In the genomic region with DNA sequence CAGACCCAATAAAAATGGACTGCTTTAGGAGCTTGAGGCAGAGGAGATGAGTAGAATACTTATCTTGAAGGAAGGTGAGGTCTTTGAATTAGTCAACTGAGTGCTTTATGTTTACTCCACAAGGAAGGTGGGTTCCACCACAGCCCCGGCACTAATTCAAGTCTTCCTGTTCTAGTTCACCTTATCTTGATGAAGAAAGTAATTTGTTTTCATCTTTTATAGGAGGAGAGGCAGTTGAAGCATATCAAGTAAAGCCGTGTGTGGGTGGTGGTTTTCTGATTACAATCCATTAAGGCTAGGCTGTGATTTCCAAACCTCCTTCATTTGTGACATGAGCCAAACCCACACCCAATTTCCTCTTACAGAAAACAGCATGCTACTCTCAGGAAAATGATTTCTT, we compare ENCODE assay signal across 12 cellular contexts. TPM values are rescaled to one million over a fixed set of nuclear protein-coding genes. Genes with fewer than 3 reads are reported as not detected.
DNase-seq lines count a peak whose midpoint lies in the region; ATAC-seq and TF ChIP-seq lines count a peak whose summit lies in the region.
"Had no signal": no experiment of that assay in that cellular context is flagged by ENCODE, and none has a peak within 500 bp of the region (broad histone marks: within the 10 kb centered on the region; RNA-seq: fewer than 3 reads in every experiment).

No MANE protein-coding gene starts in this region.

- H3K4me3 Mint-ChIP-seq in T-helper 1 cell treated with Interleukin-12 subunit alpha and Interleukin-12 subunit beta and Interleukin-4 antibody, amounts not matched to agents 30 μg/mL and 1 μg/mL, for 36 hours: peak overlapping the region; percentile 73
- H3K4me3 Mint-ChIP-seq in osteocyte (ENCODE audit: unreplicated experiment) (no peak overlapping the region), endothelial cell (ENCODE audit: unreplicated experiment) (no peak overlapping the region)
- H3K4me3 Mint-ChIP-seq: IgD-negative memory B cell had no signal

- H4K20me1 ChIP-seq in DND-41 (ENCODE audit: insufficient read depth, low read length): no peaks in the 10 kb centered on the region; the same call in none of the 2 replicates

- ATAC-seq in DND-41 (ENCODE audit: insufficient read depth, low read depth) (peak; percentile 59), HG02759 (IDR thresholded peaks at IDR 0.05; ENCODE audit: unreplicated experiment) (no peak), GM19467 (IDR thresholded peaks at IDR 0.05; ENCODE audit: unreplicated experiment) (no peak)

- H3K4me1 ChIP-seq in DND-41 (ENCODE audit: insufficient read depth, low read length): peaks cover 15% of the 10 kb centered on the region

- H3K79me2 ChIP-seq in DND-41 (ENCODE audit: insufficient read depth, low read length): no peaks in the 10 kb centered on the region

- TF ChIP-seq CTCF in DND-41 (IDR thresholded peaks at IDR 0.05; ENCODE audit: borderline replicate concordance, extremely low read depth, low read length, poor library complexity, severe bottlenecking): no peak
- TF ChIP-seq CTCF in osteocyte (IDR thresholded peaks at IDR 0.05): no peak
- TF ChIP-seq CTCF in endothelial cell (IDR thresholded peaks at IDR 0.05; ENCODE audit: unreplicated experiment): no peak

- H3K9me3 Mint-ChIP-seq in T-helper 1 cell treated with Interleukin-12 subunit alpha and Interleukin-12 subunit beta and Interleukin-4 antibody, amounts not matched to agents 30 μg/mL and 1 μg/mL, for 36 hours: no peaks in the 10 kb centered on the region
- H3K9me3 Mint-ChIP-seq in osteocyte (ENCODE audit: unreplicated experiment): no peaks in the 10 kb centered on the region
- no peaks in the 10 kb centered on the region for H3K9me3 Mint-ChIP-seq in endothelial cell (ENCODE audit: unreplicated experiment)
- H3K9me3 Mint-ChIP-seq: IgD-negative memory B cell had no signal

- H3K4me2 ChIP-seq in DND-41 (ENCODE audit: insufficient read depth, low read length): no peak overlapping the region

- no peaks in the 10 kb centered on the region for H3K9me3 ChIP-seq in DND-41 (ENCODE audit: insufficient read depth, low read length, severe bottlenecking)

- H3K36me3 ChIP-seq in DND-41 (ENCODE audit: insufficient read depth, low read length): no peaks in the 10 kb centered on the region; the same call in 1 of the 2 replicates

- H2AFZ ChIP-seq in DND-41 (ENCODE audit: low read depth, low read length): no peak overlapping the region

- H3K4me1 Mint-ChIP-seq in T-helper 1 cell treated with Interleukin-12 subunit alpha and Interleukin-12 subunit beta and Interleukin-4 antibody, amounts not matched to agents 30 μg/mL and 1 μg/mL, for 36 hours (ENCODE audit: low read depth): peaks cover 93% of the 10 kb centered on the region
- H3K4me1 Mint-ChIP-seq in osteocyte (ENCODE audit: unreplicated experiment) (peaks cover 2% of the 10 kb centered on the region), endothelial cell (ENCODE audit: unreplicated experiment) (peaks cover 16% of the 10 kb centered on the region)

- peaks cover 33% of the 10 kb centered on the region for H3K36me3 Mint-ChIP-seq in T-helper 1 cell treated with Interleukin-12 subunit alpha and Interleukin-12 subunit beta and Interleukin-4 antibody, amounts not matched to agents 30 μg/mL and 1 μg/mL, for 36 hours (ENCODE audit: low read depth)
- H3K36me3 Mint-ChIP-seq in osteocyte (ENCODE audit: unreplicated experiment): peaks cover 13% of the 10 kb centered on the region
- no peaks in the 10 kb centered on the region for H3K36me3 Mint-ChIP-seq in endothelial cell (ENCODE audit: low read depth, unreplicated experiment)

- peak overlapping the region; percentile 98 for H3K27ac Mint-ChIP-seq in T-helper 1 cell treated with Interleukin-12 subunit alpha and Interleukin-12 subunit beta and Interleukin-4 antibody, amounts not matched to agents 30 μg/mL and 1 μg/mL, for 36 hours
- H3K27ac Mint-ChIP-seq in osteocyte (ENCODE audit: unreplicated experiment): no peak overlapping the region
- H3K27ac Mint-ChIP-seq in endothelial cell (ENCODE audit: unreplicated experiment): no peak overlapping the region

- H3K9ac ChIP-seq in DND-41 (ENCODE audit: low read depth, low read length): no peak overlapping the region

- no peak overlapping the region for H3K27ac ChIP-seq in DND-41 (ENCODE audit: low read length)

- no peak overlapping the region for H3K4me3 ChIP-seq in DND-41 (ENCODE audit: low read depth in 1 of 2, low read length in 2 of 2)

- no peaks in the 10 kb centered on the region for H3K27me3 Mint-ChIP-seq in T-helper 1 cell treated with Interleukin-12 subunit alpha and Interleukin-12 subunit beta and Interleukin-4 antibody, amounts not matched to agents 30 μg/mL and 1 μg/mL, for 36 hours (ENCODE audit: low read depth)
- H3K27me3 Mint-ChIP-seq in osteocyte (ENCODE audit: unreplicated experiment) (no peaks in the 10 kb centered on the region), endothelial cell (ENCODE audit: unreplicated experiment) (peaks cover 4% of the 10 kb centered on the region)

- DNase-seq in DND-41: peak; percentile 32
- DNase-seq in astrocyte of the hippocampus (ENCODE audit: low read depth, low spot score): peak; percentile 29
- DNase-seq in osteocyte (ENCODE audit: extremely low spot score, unreplicated experiment): peak; percentile 2
- no peak for DNase-seq in CD1c-positive myeloid dendritic cell (ENCODE audit: extremely low spot score)
- no peak for DNase-seq in endothelial cell (ENCODE audit: low spot score)
- DNase-seq: cerebellar nuclear complex, DMS 273 treated with DMSO at 0.1 percent for 48 hours, NCI-H524 had no signal

- no peaks in the 10 kb centered on the region for H3K27me3 ChIP-seq in DND-41 (ENCODE audit: insufficient read depth, low read length, poor library complexity)

RNA-seq across cellular contexts. Expression of a gene that starts 35.6 kb away (rescaled TPM):
- not detected in 2 replicates for total RNA-seq in osteocyte
- total RNA-seq in endothelial cell (ENCODE audit: unreplicated experiment): not detected

Comparison
In these comparisons a context has a peak if more than half of its experiments do, and no peak if none do; other contexts are left out.
1. DNase-seq: peak in DND-41 (single experiment), astrocyte of the hippocampus (single experiment) and osteocyte (single experiment); none in CD1c-positive myeloid dendritic cell (single experiment) and endothelial cell (single experiment).